17 cellular contexts compared by ENCODE assay signal in the genomic region with DNA sequence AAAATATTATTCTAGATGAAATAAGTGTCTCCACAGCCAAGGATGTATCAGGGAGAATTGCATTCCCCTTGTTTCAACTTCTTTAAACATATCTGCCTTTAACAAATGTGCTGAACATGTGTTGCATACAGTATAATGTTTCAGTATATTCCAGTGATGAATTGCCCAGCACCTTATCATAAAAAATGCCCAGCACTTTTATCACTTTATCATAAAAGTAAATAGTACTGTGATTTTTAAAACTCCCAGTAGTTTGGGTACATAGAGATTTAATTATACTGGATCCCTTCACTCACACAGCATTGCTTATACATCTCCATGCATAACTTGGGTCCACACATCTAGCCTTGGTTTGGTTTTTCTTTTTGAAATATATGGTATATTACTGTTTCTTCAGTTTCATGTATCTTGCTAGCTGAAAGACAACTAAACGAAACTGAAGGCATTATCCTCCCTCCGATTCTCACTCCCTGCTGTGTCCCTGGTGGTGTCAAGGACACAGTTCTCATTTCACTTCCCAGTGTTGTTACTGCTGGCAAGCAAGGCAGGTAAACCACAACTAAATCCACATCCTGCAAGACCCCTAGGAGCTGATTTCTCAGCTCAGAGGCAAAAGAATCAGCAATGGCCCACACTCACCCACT.
DNase-seq lines count a peak whose midpoint lies in the region; ATAC-seq and TF ChIP-seq lines count a peak whose summit lies in the region.
"Had no signal": no experiment of that assay in that cellular context is flagged by ENCODE, and none has a peak within 500 bp of the region (broad histone marks: within the 10 kb centered on the region; RNA-seq: fewer than 3 reads in every experiment).

No MANE protein-coding gene starts in this region.

- no peaks in the 10 kb centered on the region for H3K27me3 ChIP-seq in suprapubic skin
- H3K27me3 ChIP-seq: neural progenitor cell had no signal

- H3K27me3 Mint-ChIP-seq in chondrocyte (ENCODE audit: low read depth): no peaks in the 10 kb centered on the region
- H3K27me3 Mint-ChIP-seq in activated CD4-positive, alpha-beta memory T cell treated with anti-CD3 and anti-CD28 coated beads, Interleukin-2, amount 10 ng/mL, durations not matched to agents 7 days and 5 days: peaks cover 3% of the 10 kb centered on the region
- H3K27me3 Mint-ChIP-seq: CD4-positive, CD25-positive, alpha-beta regulatory T cell; effector memory CD8-positive, alpha-beta T cell had no signal

- TF ChIP-seq CTCF in astrocyte of the spinal cord (IDR thresholded peaks at IDR 0.05; ENCODE audit: low read depth, low read length) (no peak), mucosa of descending colon (IDR thresholded peaks at IDR 0.05) (no peak), suprapubic skin (IDR thresholded peaks at IDR 0.05) (no peak), chondrocyte (IDR thresholded peaks at IDR 0.05) (no peak)

- H3K9me3 ChIP-seq in mucosa of descending colon: no peaks in the 10 kb centered on the region
- no peaks in the 10 kb centered on the region for H3K9me3 ChIP-seq in suprapubic skin

- H3K27ac Mint-ChIP-seq in chondrocyte (ENCODE audit: unreplicated experiment): no peak overlapping the region
- no peak overlapping the region for H3K27ac Mint-ChIP-seq in activated CD4-positive, alpha-beta memory T cell treated with anti-CD3 and anti-CD28 coated beads, Interleukin-2, amount 10 ng/mL, durations not matched to agents 7 days and 5 days
- H3K27ac Mint-ChIP-seq: activated T-helper 1 cell treated with anti-CD3 and anti-CD28 coated beads, Interleukin-12 subunit alpha, Interleukin-12 subunit beta, Interleukin-2, Interleukin-4 antibody, amounts not matched to agents 30 ng/mL and 10 ng/mL and 1 ng/mL, durations not matched to agents 14 hours and 24 hours and 36 hours; CD4-positive, CD25-positive, alpha-beta regulatory T cell; effector memory CD8-positive, alpha-beta T cell; neural progenitor cell had no signal

- no peaks in the 10 kb centered on the region for H3K9me3 Mint-ChIP-seq in chondrocyte (ENCODE audit: low read depth)
- no peaks in the 10 kb centered on the region for H3K9me3 Mint-ChIP-seq in activated CD4-positive, alpha-beta memory T cell treated with anti-CD3 and anti-CD28 coated beads, Interleukin-2, amount 10 ng/mL, durations not matched to agents 7 days and 5 days
- H3K9me3 Mint-ChIP-seq: activated naive CD4-positive, alpha-beta T cell treated with anti-CD3 and anti-CD28 coated beads, Interleukin-2, amount 50 U/mL, for 24 hours; activated T-helper 1 cell treated with anti-CD3 and anti-CD28 coated beads, Interleukin-12 subunit alpha, Interleukin-12 subunit beta, Interleukin-2, Interleukin-4 antibody, amounts not matched to agents 30 ng/mL and 10 ng/mL and 1 ng/mL, durations not matched to agents 14 hours and 24 hours and 36 hours had no signal

- WGBS in suprapubic skin: 80% methylated on average over 2 of the region's 2 CpGs

- intact Hi-C loops in mucosa of descending colon (cut with DNase I, micrococcal nuclease): no loop called here

- no peak overlapping the region for H3K4me3 ChIP-seq in Jurkat, Clone E6-1 (ENCODE audit: low read length)
- H3K4me3 ChIP-seq in astrocyte of the spinal cord (ENCODE audit: low read depth, low read length) (no peak overlapping the region), mucosa of descending colon (no peak overlapping the region), suprapubic skin (no peak overlapping the region)
- H3K4me3 ChIP-seq: neural progenitor cell had no signal

- no peak for TF ChIP-seq POLR2A in suprapubic skin (IDR thresholded peaks at IDR 0.05)

- H3K4me3 Mint-ChIP-seq in chondrocyte (ENCODE audit: unreplicated experiment): no peak overlapping the region
- no peak overlapping the region for H3K4me3 Mint-ChIP-seq in activated CD4-positive, alpha-beta memory T cell treated with anti-CD3 and anti-CD28 coated beads, Interleukin-2, amount 10 ng/mL, durations not matched to agents 7 days and 5 days
- H3K4me3 Mint-ChIP-seq: activated naive CD4-positive, alpha-beta T cell treated with anti-CD3 and anti-CD28 coated beads, Interleukin-2, amount 50 U/mL, for 24 hours; activated T-helper 1 cell treated with anti-CD3 and anti-CD28 coated beads, Interleukin-12 subunit alpha, Interleukin-12 subunit beta, Interleukin-2, Interleukin-4 antibody, amounts not matched to agents 30 ng/mL and 10 ng/mL and 1 ng/mL, durations not matched to agents 14 hours and 24 hours and 36 hours; CD4-positive, CD25-positive, alpha-beta regulatory T cell; effector memory CD8-positive, alpha-beta T cell; neural progenitor cell had no signal

- H3K27ac ChIP-seq in suprapubic skin: peak overlapping the region; percentile 80
- H3K27ac ChIP-seq: neural progenitor cell had no signal

- DNase-seq in Jurkat, Clone E6-1 (ENCODE audit: low read depth, low spot score): peak; percentile 32
- DNase-seq in astrocyte of the spinal cord (ENCODE audit: low read depth, low spot score) (peak; percentile 36), mucosa of descending colon (no peak), suprapubic skin (ENCODE audit: low spot score in 2 of 2) (no peak), chondrocyte (ENCODE audit: low spot score) (no peak), NCI-H1694 treated with DMSO at 0.1 percent for 48 hours (lab: John Stamatoyannopoulos, UW) (no peak)
- DNase-seq in activated CD4-positive, alpha-beta memory T cell treated with anti-CD3 and anti-CD28 coated beads, Interleukin-2, amount 10 ng/mL, durations not matched to agents 7 days and 5 days: no peak
- DNase-seq: CD4-positive, CD25-positive, alpha-beta regulatory T cell; DMS 273 treated with DMSO at 0.1 percent for 48 hours; effector memory CD8-positive, alpha-beta T cell; NCI-H1105; stimulated activated CD4-positive, alpha-beta T cell treated with anti-CD3 and anti-CD28 coated beads, Interleukin-15, amount 100 ng/mL, for 24 hours had no signal

- peak; percentile 64 for ATAC-seq in mucosa of descending colon
- ATAC-seq in HG03280 (IDR thresholded peaks at IDR 0.05; ENCODE audit: unreplicated experiment): no peak
- ATAC-seq: effector memory CD8-positive, alpha-beta T cell; left lobe of liver had no signal

- peaks cover 36% of the 10 kb centered on the region for H3K4me1 Mint-ChIP-seq in chondrocyte (ENCODE audit: low read depth)
- no peaks in the 10 kb centered on the region for H3K4me1 Mint-ChIP-seq in activated CD4-positive, alpha-beta memory T cell treated with anti-CD3 and anti-CD28 coated beads, Interleukin-2, amount 10 ng/mL, durations not matched to agents 7 days and 5 days
- H3K4me1 Mint-ChIP-seq: activated naive CD4-positive, alpha-beta T cell treated with anti-CD3 and anti-CD28 coated beads, Interleukin-2, amount 50 U/mL, for 24 hours; CD4-positive, CD25-positive, alpha-beta regulatory T cell had no signal

- CTCF ChIA-PET in activated CD4-positive, alpha-beta memory T cell treated with anti-CD3 and anti-CD28 coated beads, Interleukin-2, amount 10 ng/mL, durations not matched to agents 7 days and 5 days (lab: Charles Lee): no interaction called here

- no peaks in the 10 kb centered on the region for H3K36me3 ChIP-seq in mucosa of descending colon (ENCODE audit: low read depth)
- H3K36me3 ChIP-seq in suprapubic skin: no peaks in the 10 kb centered on the region
- H3K36me3 ChIP-seq: neural progenitor cell had no signal

- POLR2A ChIA-PET in activated CD4-positive, alpha-beta memory T cell treated with anti-CD3 and anti-CD28 coated beads, Interleukin-2, amount 10 ng/mL, durations not matched to agents 7 days and 5 days (lab: Charles Lee): no interaction called here

- H3K4me1 ChIP-seq in mucosa of descending colon (ENCODE audit: low read depth) (peaks cover 8% of the 10 kb centered on the region), suprapubic skin (peaks cover 6% of the 10 kb centered on the region)

- in situ Hi-C loops in astrocyte of the spinal cord (cut with HindIII; ENCODE audit: low sequenced_read_pairs): no loop called here

- no peaks in the 10 kb centered on the region for H3K36me3 Mint-ChIP-seq in chondrocyte (ENCODE audit: low read depth)
- H3K36me3 Mint-ChIP-seq in activated CD4-positive, alpha-beta memory T cell treated with anti-CD3 and anti-CD28 coated beads, Interleukin-2, amount 10 ng/mL, durations not matched to agents 7 days and 5 days (ENCODE audit: low read depth): no peaks in the 10 kb centered on the region
- H3K36me3 Mint-ChIP-seq: activated naive CD4-positive, alpha-beta T cell treated with anti-CD3 and anti-CD28 coated beads, Interleukin-2, amount 50 U/mL, for 24 hours; CD4-positive, CD25-positive, alpha-beta regulatory T cell; neural progenitor cell had no signal

- TF ChIP-seq EP300 in suprapubic skin (IDR thresholded peaks at IDR 0.05): no peak

Comparison
In these comparisons a context has a peak if more than half of its experiments do, and no peak if none do; other contexts are left out.
1. DNase-seq: peak in Jurkat, Clone E6-1 (single experiment) and astrocyte of the spinal cord (single experiment); none in mucosa of descending colon (0 of 3), suprapubic skin (0 of 2), chondrocyte (single experiment), activated CD4-positive, alpha-beta memory T cell treated with anti-CD3 and anti-CD28 coated beads, Interleukin-2, amount 10 ng/mL, durations not matched to agents 7 days and 5 days (single experiment) and NCI-H1694 treated with DMSO at 0.1 percent for 48 hours (single experiment).